ENCODE assay signal across 36 cellular contexts in the genomic region with DNA sequence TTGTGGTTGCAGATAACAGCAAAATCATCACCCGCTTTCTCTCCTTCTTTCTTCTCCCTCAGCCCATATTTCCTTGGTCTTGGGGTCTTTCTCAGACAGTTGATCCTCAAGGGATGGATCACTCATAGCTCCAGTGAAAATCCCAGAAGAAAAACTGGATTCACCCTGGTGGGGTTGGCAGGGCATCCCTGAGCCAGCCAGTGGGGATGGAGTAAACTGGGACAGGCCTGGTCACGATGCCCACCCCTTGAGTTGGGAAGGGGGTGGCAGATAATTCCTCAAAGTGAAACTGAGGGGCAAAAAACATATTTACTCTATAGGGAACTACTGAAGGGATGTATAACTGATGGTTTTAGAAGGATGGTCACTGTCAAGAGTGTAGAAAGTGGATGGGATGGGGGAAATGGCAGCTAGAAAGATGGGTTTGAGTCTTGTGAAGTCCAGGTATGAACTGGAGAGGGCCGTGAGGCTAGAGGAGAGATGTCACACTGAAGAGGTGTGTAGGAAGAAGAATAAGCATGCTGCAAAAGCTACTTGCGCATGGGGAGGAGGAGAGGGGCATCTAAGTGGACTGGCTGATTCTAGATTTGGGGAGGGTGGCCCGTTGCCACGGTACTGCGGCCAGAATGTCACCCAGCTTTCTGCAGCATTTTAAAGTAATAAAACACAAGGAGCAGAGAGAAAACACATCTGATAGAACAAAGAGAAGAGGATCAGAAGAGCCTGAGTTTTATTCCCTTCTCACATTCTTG.
"Had no signal": no experiment of that assay in that cellular context is flagged by ENCODE, and none has a peak within 500 bp of the region (broad histone marks: within the 10 kb centered on the region; RNA-seq: fewer than 3 reads in every experiment).

No MANE protein-coding gene starts in this region.

- H3K27me3 Mint-ChIP-seq: activated B cell treated with CpG ODN at 0.5 μM for 24 hours; activated CD4-positive, alpha-beta memory T cell treated with anti-CD3 and anti-CD28 coated beads for 36 hours; activated CD4-positive, alpha-beta T cell treated with anti-CD3 and anti-CD28 coated beads, Interleukin-2, amount 10 ng/mL, durations not matched to agents 24 days and 14 days; activated CD8-positive, alpha-beta T cell treated with anti-CD3 and anti-CD28 coated beads for 36 hours; activated naive CD4-positive, alpha-beta T cell treated with anti-CD3 and anti-CD28 coated beads, Interleukin-2, amount 10 ng/mL, durations not matched to agents 7 days and 5 days; activated naive CD4-positive, alpha-beta T cell treated with anti-CD3 and anti-CD28 coated beads, Interleukin-2, amount 50 U/mL, for 24 hours; activated naive CD8-positive, alpha-beta T cell; activated naive CD8-positive, alpha-beta T cell treated with anti-CD3 and anti-CD28 coated beads, Interleukin-2, amount 10 ng/mL, durations not matched to agents 7 days and 5 days; activated naive CD8-positive, alpha-beta T cell treated with anti-CD3 and anti-CD28 coated beads, Interleukin-2, amount 50 U/mL, for 24 hours; brain; central memory CD8-positive, alpha-beta T cell had no signal

- H3K4me3 Mint-ChIP-seq: activated B cell treated with CpG ODN at 0.5 μM for 24 hours; activated CD4-positive, alpha-beta memory T cell treated with anti-CD3 and anti-CD28 coated beads for 36 hours; activated CD4-positive, alpha-beta T cell treated with anti-CD3 and anti-CD28 coated beads, Interleukin-2, amount 10 ng/mL, durations not matched to agents 24 days and 14 days; activated CD8-positive, alpha-beta T cell treated with anti-CD3 and anti-CD28 coated beads for 36 hours; activated naive CD4-positive, alpha-beta T cell treated with anti-CD3 and anti-CD28 coated beads, Interleukin-2, amount 10 ng/mL, durations not matched to agents 7 days and 5 days; activated naive CD4-positive, alpha-beta T cell treated with anti-CD3 and anti-CD28 coated beads, Interleukin-2, amount 50 U/mL, for 24 hours; activated naive CD8-positive, alpha-beta T cell; activated naive CD8-positive, alpha-beta T cell treated with anti-CD3 and anti-CD28 coated beads, Interleukin-2, amount 10 ng/mL, durations not matched to agents 7 days and 5 days; activated naive CD8-positive, alpha-beta T cell treated with anti-CD3 and anti-CD28 coated beads, Interleukin-2, amount 50 U/mL, for 24 hours; activated T-cell treated with anti-CD3 and anti-CD28 coated beads, Interleukin-2, amount 50 U/mL, for 4 hours; activated T-cell treated with anti-CD3 and anti-CD28 coated beads, Interleukin-2, amount 50 U/mL, for 72 hours; activated T-helper 1 cell treated with anti-CD3 and anti-CD28 coated beads, Interleukin-12 subunit alpha, Interleukin-12 subunit beta, Interleukin-2, Interleukin-4 antibody, amounts not matched to agents 30 ng/mL and 10 ng/mL and 1 ng/mL, durations not matched to agents 14 hours and 24 hours and 36 hours; activated T-helper 17 cell treated with anti-CD3 and anti-CD28 coated beads, Interleukin-2, amount 50 U/mL, for 72 hours; brain; central memory CD8-positive, alpha-beta T cell; T-helper 1 cell treated with Interleukin-12 subunit alpha and Interleukin-12 subunit beta and Interleukin-4 antibody, amounts not matched to agents 30 μg/mL and 1 μg/mL, for 36 hours; T-helper 2 cell treated with Interferon-gamma antibody and Interleukin-4, amounts not matched to agents 5 μg/mL and 100 μg/mL, for 36 hours had no signal

- H3K36me3 Mint-ChIP-seq: activated naive CD4-positive, alpha-beta T cell treated with anti-CD3 and anti-CD28 coated beads, Interleukin-2, amount 10 ng/mL, durations not matched to agents 7 days and 5 days; activated naive CD8-positive, alpha-beta T cell treated with anti-CD3 and anti-CD28 coated beads, Interleukin-2, amount 10 ng/mL, durations not matched to agents 7 days and 5 days had no signal

- H3K4me1 ChIP-seq: ascending aorta had no signal

- H3K36me3 ChIP-seq: ascending aorta, cardiac muscle cell had no signal

- H3K4me3 ChIP-seq: ascending aorta, cardiac muscle cell had no signal

- H3K27ac ChIP-seq: ascending aorta, cardiac muscle cell, VCaP had no signal

- ATAC-seq: activated CD8-positive, alpha-beta T cell treated with anti-CD3 and anti-CD28 coated beads for 36 hours; activated naive CD8-positive, alpha-beta T cell treated with anti-CD3 and anti-CD28 coated beads, Interleukin-2, amount 50 U/mL, for 24 hours; activated T-cell treated with anti-CD3 and anti-CD28 coated beads, Interleukin-2, amount 50 U/mL, for 4 hours; activated T-cell treated with anti-CD3 and anti-CD28 coated beads, Interleukin-2, amount 50 U/mL, for 72 hours; activated T-helper 17 cell treated with anti-CD3 and anti-CD28 coated beads, Interleukin-2, amount 50 U/mL, for 72 hours had no signal

- DNase-seq: activated B cell treated with CpG ODN at 0.5 μM for 24 hours; activated CD4-positive, alpha-beta memory T cell treated with anti-CD3 and anti-CD28 coated beads for 36 hours; activated CD4-positive, alpha-beta T cell treated with anti-CD3 and anti-CD28 coated beads for 4 hours; activated CD4-positive, alpha-beta T cell treated with anti-CD3 and anti-CD28 coated beads, Interleukin-2, amount 10 ng/mL, durations not matched to agents 24 days and 14 days; activated CD4-positive, alpha-beta T cell treated with anti-CD3 and anti-CD28 coated beads, Interleukin-2, amount 50 U/mL, for 1 hour; activated CD4-positive, alpha-beta T cell treated with anti-CD3 and anti-CD28 coated beads, Interleukin-2, amount 50 U/mL, for 4 hours; activated CD4-positive, CD25-positive, alpha-beta regulatory T cell treated with anti-CD3 and anti-CD28 coated beads, Interleukin-2, amount 50 U/mL, for 72 hours; activated CD8-positive, alpha-beta memory T cell treated with anti-CD3 and anti-CD28 coated beads, Interleukin-2, amount 50 U/mL, for 4 hours; activated CD8-positive, alpha-beta T cell treated with anti-CD3 and anti-CD28 coated beads for 36 hours; activated gamma-delta T cell; activated naive CD4-positive, alpha-beta T cell treated with anti-CD3 and anti-CD28 coated beads, Interleukin-2, amount 10 ng/mL, durations not matched to agents 7 days and 5 days; activated naive CD4-positive, alpha-beta T cell treated with Interleukin-2 at 50 U/mL for 16 hours; activated naive CD8-positive, alpha-beta T cell treated with anti-CD3 and anti-CD28 coated beads, Interleukin-2, amount 10 ng/mL, durations not matched to agents 7 days and 5 days; activated naive CD8-positive, alpha-beta T cell treated with anti-CD3 and anti-CD28 coated beads, Interleukin-2, amount 50 U/mL, for 24 hours; activated T-cell treated with anti-CD3 and anti-CD28 coated beads for 4 hours; activated T-cell treated with anti-CD3 and anti-CD28 coated beads, Interleukin-2, amount 50 U/mL, for 1 hour; activated T-cell treated with anti-CD3 and anti-CD28 coated beads, Interleukin-2, amount 50 U/mL, for 4 hours; activated T-cell treated with anti-CD3 and anti-CD28 coated beads, Interleukin-2, amount 50 U/mL, for 72 hours; amygdala; anterior cingulate cortex; caudate nucleus; SW 1271; T-helper 1 cell; T-helper 2 cell; T-helper 9 cell had no signal

- H3K27ac Mint-ChIP-seq: activated B cell treated with CpG ODN at 0.5 μM for 24 hours; activated CD4-positive, alpha-beta memory T cell treated with anti-CD3 and anti-CD28 coated beads for 36 hours; activated CD4-positive, alpha-beta T cell treated with anti-CD3 and anti-CD28 coated beads, Interleukin-2, amount 10 ng/mL, durations not matched to agents 24 days and 14 days; activated CD8-positive, alpha-beta T cell treated with anti-CD3 and anti-CD28 coated beads for 36 hours; activated naive CD4-positive, alpha-beta T cell treated with anti-CD3 and anti-CD28 coated beads, Interleukin-2, amount 10 ng/mL, durations not matched to agents 7 days and 5 days; activated naive CD4-positive, alpha-beta T cell treated with anti-CD3 and anti-CD28 coated beads, Interleukin-2, amount 50 U/mL, for 24 hours; activated naive CD8-positive, alpha-beta T cell; activated naive CD8-positive, alpha-beta T cell treated with anti-CD3 and anti-CD28 coated beads, Interleukin-2, amount 10 ng/mL, durations not matched to agents 7 days and 5 days; activated naive CD8-positive, alpha-beta T cell treated with anti-CD3 and anti-CD28 coated beads, Interleukin-2, amount 50 U/mL, for 24 hours; activated T-cell treated with anti-CD3 and anti-CD28 coated beads, Interleukin-2, amount 50 U/mL, for 72 hours; activated T-helper 1 cell treated with anti-CD3 and anti-CD28 coated beads, Interleukin-12 subunit alpha, Interleukin-12 subunit beta, Interleukin-2, Interleukin-4 antibody, amounts not matched to agents 30 ng/mL and 10 ng/mL and 1 ng/mL, durations not matched to agents 14 hours and 24 hours and 36 hours; activated T-helper 17 cell treated with anti-CD3 and anti-CD28 coated beads, Interleukin-2, amount 50 U/mL, for 72 hours; brain; T-helper 1 cell treated with Interleukin-12 subunit alpha and Interleukin-12 subunit beta and Interleukin-4 antibody, amounts not matched to agents 30 μg/mL and 1 μg/mL, for 36 hours; T-helper 2 cell treated with Interferon-gamma antibody and Interleukin-4, amounts not matched to agents 5 μg/mL and 100 μg/mL, for 36 hours had no signal

- H3K4me1 Mint-ChIP-seq: activated CD4-positive, alpha-beta T cell treated with anti-CD3 and anti-CD28 coated beads, Interleukin-2, amount 10 ng/mL, durations not matched to agents 24 days and 14 days; activated naive CD4-positive, alpha-beta T cell treated with anti-CD3 and anti-CD28 coated beads, Interleukin-2, amount 10 ng/mL, durations not matched to agents 7 days and 5 days; activated naive CD4-positive, alpha-beta T cell treated with anti-CD3 and anti-CD28 coated beads, Interleukin-2, amount 50 U/mL, for 24 hours; activated T-helper 17 cell treated with anti-CD3 and anti-CD28 coated beads, Interleukin-2, amount 50 U/mL, for 72 hours; brain; central memory CD8-positive, alpha-beta T cell had no signal

- H3K27me3 ChIP-seq: ascending aorta, cardiac muscle cell had no signal
